In the genomic region with DNA sequence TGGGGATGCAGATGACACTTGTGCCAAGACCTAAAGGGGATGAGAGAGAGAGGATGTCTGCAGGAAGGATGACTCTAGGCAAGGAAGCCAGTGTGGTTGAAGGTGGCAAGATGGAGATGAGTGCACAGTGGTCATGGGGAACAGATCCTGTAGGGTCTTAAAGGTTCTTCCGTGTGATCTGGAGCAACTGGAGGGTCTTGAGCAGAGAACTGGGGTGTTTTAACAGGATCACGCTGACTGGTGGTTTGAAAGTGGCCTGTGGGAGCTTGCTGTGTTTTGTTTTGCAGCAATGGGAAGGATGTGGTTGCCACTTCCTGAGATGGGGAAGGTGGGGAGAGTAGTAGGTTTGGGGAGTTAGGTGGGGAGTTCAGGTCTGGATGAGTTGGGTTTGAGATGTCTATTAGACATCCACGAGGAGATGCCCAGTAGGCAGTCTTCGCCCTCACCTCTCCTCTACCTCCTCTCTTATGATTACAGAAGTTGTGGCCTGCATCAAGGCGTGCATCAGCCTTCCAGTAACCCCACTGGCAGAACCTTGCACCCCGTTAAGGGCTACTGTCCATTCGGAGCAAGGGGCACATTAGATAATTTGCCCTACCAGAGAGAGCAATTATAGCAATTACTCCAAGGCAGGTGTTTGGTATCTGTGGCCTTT, we compare ENCODE assay signal across 8 cellular contexts. TPM values are rescaled to one million over a fixed set of nuclear protein-coding genes. Genes with fewer than 3 reads are reported as not detected.
A peak's percentile ranks its signal among the peaks of the same experiment; 100 is the strongest.
DNase-seq lines count a peak whose midpoint lies in the region; ATAC-seq, FAIRE-seq and TF ChIP-seq lines count a peak whose summit lies in the region.

No MANE protein-coding gene starts in this region.

- H3K4me3 ChIP-seq in AG09309 (ENCODE audit: control insufficient read depth, low read depth, low read length) (peak overlapping the region; percentile 81), bronchial epithelial cell (ENCODE audit: low read depth, low read length) (no peak overlapping the region)

- peaks cover 0 to 17% (median 1%) of the 10 kb centered on the region in 5 donors for H3K27me3 Mint-ChIP-seq in naive thymus-derived CD8-positive, alpha-beta T cell

- peaks cover 18 to 40% (median 24%) of the 10 kb centered on the region in 4 donors for H3K4me1 Mint-ChIP-seq in naive thymus-derived CD8-positive, alpha-beta T cell

- DNase-seq in AG09309 (ENCODE audit: low read depth) (no peak), KBM-7 (peak; percentile 60), bronchial epithelial cell (ENCODE audit: low read depth) (no peak), RKO (ENCODE audit: low spot score) (no peak), epidermal melanocyte (ENCODE audit: insufficient read length, low spot score) (no peak)
- peak in 2 of 10 donors; percentile 12 to 15 for DNase-seq in naive thymus-derived CD8-positive, alpha-beta T cell

- no peaks in the 10 kb centered on the region for H3K36me3 ChIP-seq in bronchial epithelial cell (ENCODE audit: control insufficient read depth, insufficient read depth, low read length)

- no peaks in the 10 kb centered on the region for H3K36me3 Mint-ChIP-seq in naive thymus-derived CD8-positive, alpha-beta T cell

- H3K4me3 Mint-ChIP-seq in naive thymus-derived CD8-positive, alpha-beta T cell, result peak overlapping the region; percentile 71 to 92 (median 86)

- H3K27me3 ChIP-seq in bronchial epithelial cell (ENCODE audit: control insufficient read depth, insufficient read depth, low read length), result no peaks in the 10 kb centered on the region

- in situ Hi-C loops in KBM-7 (cut with MboI; ENCODE audit: low pct_unique_long_range_greater_than_20kb, low sequenced_read_pairs), result no loop called here

- peak; percentile 35 to 58 for ATAC-seq in naive thymus-derived CD8-positive, alpha-beta T cell
- no peak for ATAC-seq in HG02970 (IDR thresholded peaks at IDR 0.05; ENCODE audit: low FRiP score, unreplicated experiment)
- no peak for ATAC-seq in GM21717 (IDR thresholded peaks at IDR 0.05; ENCODE audit: unreplicated experiment)

- no peak for TF ChIP-seq CTCF in AG09309 (IDR thresholded peaks at IDR 0.05; ENCODE audit: control insufficient read depth, insufficient read depth, low read depth, low read length, missing control alignments)
- no peak for TF ChIP-seq CTCF in bronchial epithelial cell (IDR thresholded peaks at IDR 0.05; ENCODE audit: insufficient read depth, low read length, severe bottlenecking)

- peak; percentile 18 for FAIRE-seq in bronchial epithelial cell (lab: Jason Lieb, UNC)

- H3K27ac Mint-ChIP-seq in naive thymus-derived CD8-positive, alpha-beta T cell, result peak overlapping the region; percentile 13 to 73 (median 39)

- H3K9me3 Mint-ChIP-seq in naive thymus-derived CD8-positive, alpha-beta T cell, result peaks cover 0 to 2% (median 0%) of the 10 kb centered on the region in 9 donors

- POLR2A ChIA-PET in naive thymus-derived CD8-positive, alpha-beta T cell (lab: Charles Lee), result no interaction called here

RNA-seq across cellular contexts. Expression of a gene that starts 1.4 kb away (rescaled TPM):
- total RNA-seq in bronchial epithelial cell, result 9.5 and 10.0 TPM in 2 replicates
- under 1 TPM; 0.38 to 0.49 TPM for total RNA-seq in naive thymus-derived CD8-positive, alpha-beta T cell
- under 1 TPM; 0.16 to 0.66 (median 0.19) TPM for polyA plus RNA-seq in naive thymus-derived CD8-positive, alpha-beta T cell

RNA-seq across cellular contexts. Expression of a gene that starts 53.6 kb away (rescaled TPM):
- total RNA-seq in bronchial epithelial cell, result 0.26 and 0.38 TPM in 2 replicates
- 1 to 10 TPM in 1 of 2 experiments, under 1 TPM in 1; 0.60 to 1.3 TPM for total RNA-seq in naive thymus-derived CD8-positive, alpha-beta T cell
- polyA plus RNA-seq in naive thymus-derived CD8-positive, alpha-beta T cell, result under 1 TPM in 1 of 3 donors, not detected in 2; 0.64 TPM

Comparison
In these comparisons a context has a peak if more than half of its experiments do, and no peak if none do; other contexts are left out.
1. ATAC-seq: peak in naive thymus-derived CD8-positive, alpha-beta T cell (2 of 2); none in HG02970 (single experiment) and GM21717 (single experiment).